In genomic region chr6:158061361-158061708, GRCh38 we compare ENCODE assay signal across 10 cellular contexts.
DNase-seq lines count a peak whose midpoint lies in the region; ATAC-seq and TF ChIP-seq lines count a peak whose summit lies in the region.
"Had no signal": no experiment of that assay in that cellular context is flagged by ENCODE, and none has a peak within 500 bp of the region (broad histone marks: within the 10 kb centered on the region; RNA-seq: fewer than 3 reads in every experiment).

No MANE protein-coding gene starts in this region.

- H3K4me1 ChIP-seq in esophagus muscularis mucosa = peaks cover 19 to 30% (median 23%) of the 10 kb centered on the region in 4 donors
- peaks cover 0 to 34% (median 15%) of the 10 kb centered on the region in 6 donors for H3K4me1 ChIP-seq in spleen
- H3K4me1 ChIP-seq in upper lobe of left lung = peaks cover 17 to 22% (median 19%) of the 10 kb centered on the region in 4 donors

- TF ChIP-seq CTCF in esophagus muscularis mucosa (IDR thresholded peaks at IDR 0.05) = no peak
- TF ChIP-seq CTCF in spleen (IDR thresholded peaks at IDR 0.05 in 8 of 11, conservative IDR thresholded peaks at IDR 0.05 in 3 of 11) = no peak
- no peak for TF ChIP-seq CTCF in upper lobe of left lung (IDR thresholded peaks at IDR 0.05)

- H3K27ac ChIP-seq in esophagus muscularis mucosa (replicated peaks in 1 of 4) (peak overlapping the region in 3 of 4 donors; percentile 60 to 82 (median 74)), spleen (peak overlapping the region in 2 of 8 donors; percentile 52 to 68), upper lobe of left lung (peak overlapping the region in 1 of 4 donors; percentile 23)

- H3K27me3 ChIP-seq in esophagus muscularis mucosa (no peaks in the 10 kb centered on the region), spleen (replicated peaks in 1 of 7) (no peaks in the 10 kb centered on the region), upper lobe of left lung (no peaks in the 10 kb centered on the region)

- ATAC-seq in upper lobe of left lung (ENCODE audit: low FRiP score in 2 of 2) = no peak
- ATAC-seq: stimulated activated naive CD8-positive, alpha-beta T cell treated with anti-CD3 and anti-CD28 coated beads, Interleukin-15, amount 100 ng/mL, for 72 hours had no signal

- H3K9me3 ChIP-seq in esophagus muscularis mucosa = no peaks in the 10 kb centered on the region
- no peaks in the 10 kb centered on the region for H3K9me3 ChIP-seq in spleen
- H3K9me3 ChIP-seq in upper lobe of left lung = no peaks in the 10 kb centered on the region

- no peak for TF ChIP-seq EP300 in esophagus muscularis mucosa (IDR thresholded peaks at IDR 0.05)
- no peak for TF ChIP-seq EP300 in upper lobe of left lung (IDR thresholded peaks at IDR 0.05)

- DNase-seq in DMS79 (lab: John Stamatoyannopoulos, UW) (peak; percentile 93), NCI-H146 treated with DMSO at 0.1 percent for 48 hours (lab: John Stamatoyannopoulos, UW; ENCODE audit: unreplicated experiment) (peak; percentile 81), esophagus muscularis mucosa (ENCODE audit: extremely low spot score) (no peak), spleen (peak; percentile 62), cerebellar cortex (ENCODE audit: low spot score) (no peak), upper lobe of left lung (no peak), ACHN (no peak)
- DNase-seq: activated naive CD4-positive, alpha-beta T cell treated with Interleukin-2 at 50 U/mL for 16 hours; stimulated activated CD4-positive, alpha-beta T cell treated with anti-CD3 and anti-CD28 coated beads, Interleukin-4, amount 100 ng/mL, for 4 hours; stimulated activated naive CD8-positive, alpha-beta T cell treated with anti-CD3 and anti-CD28 coated beads, Interleukin-15, amount 100 ng/mL, for 72 hours had no signal

- no CpG with 5 or more reads among the region's 5 CpGs for WGBS in esophagus muscularis mucosa
- 84 to 96% (median 90%) methylated on average over 4 to 5 of the region's 5 CpGs for WGBS in spleen, 5 donors
- 86 to 100% methylated on average over 1 to 5 of the region's 5 CpGs for WGBS in upper lobe of left lung, 2 donors

- no peak overlapping the region for H3K4me3 ChIP-seq in esophagus muscularis mucosa
- H3K4me3 ChIP-seq in spleen = no peak overlapping the region
- no peak overlapping the region for H3K4me3 ChIP-seq in upper lobe of left lung

- TF ChIP-seq POLR2A in esophagus muscularis mucosa (IDR thresholded peaks at IDR 0.05; ENCODE audit: low read depth) (no peak), spleen (IDR thresholded peaks at IDR 0.05) (no peak), upper lobe of left lung (IDR thresholded peaks at IDR 0.05) (no peak)

- in situ Hi-C loops in ACHN (cut with HindIII; ENCODE audit: low pct_ligation_motif_present, low pct_unique_long_range_greater_than_20kb, low sequenced_read_pairs) = no loop called here

- intact Hi-C loops in esophagus muscularis mucosa (cut with DNase I) (loop anchor here (2.0 kb wide), 1 partner anchor 81 kb away; the partner anchor contains the start of gene SYNJ2), spleen (cut with DNase I; ENCODE audit: low total_unique reads) (no loop called here)

- peaks cover 9 to 53% (median 37%) of the 10 kb centered on the region in 4 donors for H3K36me3 ChIP-seq in esophagus muscularis mucosa
- H3K36me3 ChIP-seq in spleen = peaks cover 0 to 79% (median 15%) of the 10 kb centered on the region in 6 donors
- peaks cover 0 to 4% (median 2%) of the 10 kb centered on the region in 4 donors for H3K36me3 ChIP-seq in upper lobe of left lung

Comparison
In these comparisons a context has a peak if more than half of its experiments do, and no peak if none do; other contexts are left out.
1. DNase-seq: peak in DMS79 (single experiment), NCI-H146 treated with DMSO at 0.1 percent for 48 hours (single experiment) and spleen (single experiment); none in esophagus muscularis mucosa (single experiment), cerebellar cortex (single experiment), upper lobe of left lung (0 of 2) and ACHN (single experiment).